ENCODE assay signal across 8 cellular contexts in the genomic region with DNA sequence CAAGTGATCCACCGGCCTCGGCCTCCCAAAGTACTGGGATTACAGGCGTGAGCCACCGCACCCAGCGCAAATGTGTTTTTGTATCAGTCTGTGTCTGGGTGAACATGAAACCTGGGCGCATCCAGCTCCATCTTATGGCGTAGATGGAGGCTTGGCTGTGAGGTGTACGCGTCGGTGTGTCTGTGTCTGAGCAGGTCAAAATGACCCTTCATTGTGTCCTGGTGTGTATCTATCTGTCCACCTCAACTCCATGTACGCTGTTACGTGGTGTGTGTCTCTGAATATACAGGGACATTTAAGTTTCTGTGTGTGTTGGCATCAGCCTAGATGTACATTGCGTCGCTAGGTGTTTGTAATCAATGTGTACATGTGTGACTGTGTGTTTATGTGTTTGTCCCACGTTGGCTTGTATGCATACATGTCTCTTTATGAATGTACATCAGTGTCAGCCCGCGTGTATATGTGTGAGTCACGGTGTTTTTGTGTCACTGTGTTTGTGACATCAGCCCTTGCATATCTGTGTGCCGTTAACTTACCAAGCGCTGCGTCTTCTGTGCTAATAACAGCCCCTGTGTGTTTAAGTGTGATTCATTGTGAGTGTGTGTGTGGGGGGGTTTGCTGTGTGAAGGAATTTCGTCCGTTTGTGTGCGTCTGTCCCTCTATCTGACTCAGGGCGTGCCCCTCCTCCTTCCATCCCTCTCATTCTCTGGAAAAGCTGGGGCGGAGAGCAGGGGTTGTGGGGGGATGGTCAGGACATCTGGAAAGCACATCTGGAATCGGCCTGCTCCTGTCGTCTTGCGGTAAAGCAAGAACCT. TPM values are rescaled to one million over a fixed set of nuclear protein-coding genes. Genes with fewer than 3 reads are reported as not detected.
DNase-seq lines count a peak whose midpoint lies in the region; ATAC-seq, FAIRE-seq and TF ChIP-seq lines count a peak whose summit lies in the region.

No MANE protein-coding gene starts in this region.

- in situ Hi-C loops in G401 (cut with HindIII; ENCODE audit: low sequenced_read_pairs) = no loop called here

- H3K27me3 ChIP-seq in Peyer's patch (no peaks in the 10 kb centered on the region), ascending aorta (no peaks in the 10 kb centered on the region), small intestine (ENCODE audit: control insufficient read depth in 2 of 2, insufficient read depth in 2 of 2, low read length in 2 of 2) (no peaks in the 10 kb centered on the region)

- H3K36me3 ChIP-seq in Peyer's patch = no peaks in the 10 kb centered on the region
- H3K36me3 ChIP-seq in ascending aorta = peaks cover 7 to 13% of the 10 kb centered on the region in 2 donors
- no peaks in the 10 kb centered on the region for H3K36me3 ChIP-seq in small intestine (ENCODE audit: control insufficient read depth in 2 of 2, insufficient read depth in 2 of 2, low read length in 2 of 2)

- H3K4me1 ChIP-seq in Peyer's patch = peaks cover 0 to 12% (median 7%) of the 10 kb centered on the region in 4 donors
- peaks cover 7 to 36% of the 10 kb centered on the region in 2 donors for H3K4me1 ChIP-seq in ascending aorta
- no peaks in the 10 kb centered on the region for H3K4me1 ChIP-seq in small intestine (ENCODE audit: control insufficient read depth in 2 of 2, insufficient read depth in 1 of 2, low read depth in 1 of 2, low read length in 1 of 2)

- H3K4me3 ChIP-seq in Peyer's patch (peak overlapping the region; percentile 45 to 80 (median 56)), ascending aorta (peak overlapping the region; percentile 63 to 66), iPS-11a (ENCODE audit: low read depth, low read length) (peak overlapping the region; percentile 17), small intestine (ENCODE audit: low read depth in 1 of 2, low read length in 2 of 2) (peak overlapping the region in 1 of 2 donors; percentile 52)

- no peak for TF ChIP-seq POLR2A in Peyer's patch (IDR thresholded peaks at IDR 0.05)

- DNase-seq in CD1c-positive myeloid dendritic cell (ENCODE audit: extremely low spot score) (peak; percentile 83), Peyer's patch (peak in 2 of 3 donors; percentile 25 to 68), ascending aorta (ENCODE audit: low spot score in 2 of 2) (peak; percentile 81 to 97), small intestine (peak; percentile 24), G401 (ENCODE audit: low spot score) (no peak), NCI-H748 (lab: John Stamatoyannopoulos, UW; ENCODE audit: unreplicated experiment) (no peak)

- H3K9me3 ChIP-seq in Peyer's patch = no peaks in the 10 kb centered on the region
- no peaks in the 10 kb centered on the region for H3K9me3 ChIP-seq in ascending aorta
- H3K9me3 ChIP-seq in small intestine (ENCODE audit: control insufficient read depth, low read depth) = no peaks in the 10 kb centered on the region

- H3K27ac ChIP-seq in Peyer's patch (peak overlapping the region; percentile 72 to 90 (median 82)), ascending aorta (peak overlapping the region; percentile 92 to 93), small intestine (ENCODE audit: low read depth in 1 of 2, low read length in 1 of 2) (peak overlapping the region; percentile 45 to 87)

- no peak for FAIRE-seq in small intestine (lab: Jason Lieb, UNC)

- TF ChIP-seq CTCF in Peyer's patch (IDR thresholded peaks at IDR 0.05) (no peak), ascending aorta (IDR thresholded peaks at IDR 0.05) (no peak)

- intact Hi-C loops in ascending aorta (cut with DNase I) = loop anchor here (1.0 to 2.0 kb wide), 2 partner anchors 37 to 511 kb away; no protein-coding TSS in a partner anchor

- 49 to 52% (median 52%) methylated on average over 29 of the region's 29 CpGs for WGBS in small intestine, 3 donors

- ATAC-seq in HG03108 (IDR thresholded peaks at IDR 0.05; ENCODE audit: unreplicated experiment) = no peak

RNA-seq across cellular contexts. Expression of gene AXL, which starts 6.4 kb away (rescaled TPM):
- total RNA-seq in Peyer's patch = 10 to 100 TPM in 3 of 4 donors, 1 to 10 TPM in 1; 7.2 to 46.2 (median 24.2) TPM
- total RNA-seq in ascending aorta = 122 TPM
- 10 to 100 TPM in 1 of 3 donors, 1 to 10 TPM in 1, under 1 TPM in 1; 0.67 to 12.0 (median 2.2) TPM for polyA plus RNA-seq in small intestine
- total RNA-seq in G401 (2014; rRNA removed; shearing (Covaris generic)) = 21.0 and 22.4 TPM in 2 replicates

RNA-seq across cellular contexts. Expression of gene CYP2S1, which starts 32.4 kb away (rescaled TPM):
- total RNA-seq in Peyer's patch = 100 to 1,000 TPM in 1 of 4 donors, 10 to 100 TPM in 2, 1 to 10 TPM in 1; 4.1 to 147 (median 67.1) TPM
- not detected for total RNA-seq in ascending aorta
- polyA plus RNA-seq in small intestine = 10 to 100 TPM; 33.7 to 76.7 (median 57.0) TPM
- not detected in 2 replicates for total RNA-seq in G401 (2014; rRNA removed; shearing (Covaris generic))

RNA-seq across cellular contexts. Expression of gene HNRNPUL1, which starts 38.7 kb away (rescaled TPM):
- 100 to 1,000 TPM; 123 to 244 (median 167) TPM for total RNA-seq in Peyer's patch
- total RNA-seq in ascending aorta = 81.1 TPM
- 100 to 1,000 TPM in 1 of 3 donors, 10 to 100 TPM in 2; 76.3 to 117 (median 80.8) TPM for polyA plus RNA-seq in small intestine
- 85.0 and 116 TPM in 2 replicates for total RNA-seq in G401 (2014; rRNA removed; shearing (Covaris generic))

Comparison
In these comparisons a context has a peak if more than half of its experiments do, and no peak if none do; other contexts are left out.
1. DNase-seq: peak in CD1c-positive myeloid dendritic cell (single experiment), Peyer's patch (2 of 3), ascending aorta (2 of 2) and small intestine (single experiment); none in G401 (single experiment) and NCI-H748 (single experiment).
2. Peak in every context shown above with its lines, with median percentiles within 50 percentile points of each other: H3K27ac ChIP-seq.